ENCODE assay signal across 28 cellular contexts in the genomic region with DNA sequence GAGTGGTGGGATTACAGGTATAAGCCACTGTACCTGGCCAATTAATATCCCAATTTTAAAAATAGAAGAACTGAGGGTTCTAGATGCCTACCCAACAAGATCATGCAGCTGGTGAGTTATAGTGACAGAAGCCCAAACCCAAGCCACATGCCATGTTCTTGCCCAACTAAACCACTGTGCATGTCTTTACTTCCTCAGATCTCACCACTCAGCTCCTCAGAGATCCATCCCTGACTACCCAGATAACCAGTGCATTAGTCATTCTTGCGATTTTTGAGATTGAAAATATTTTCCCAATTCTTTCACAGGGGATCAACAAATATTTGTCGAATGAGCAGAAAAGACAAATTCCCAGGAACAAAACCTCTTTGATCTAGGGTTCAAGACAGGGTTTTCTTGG.
"Had no signal": no experiment of that assay in that cellular context is flagged by ENCODE, and none has a peak within 500 bp of the region (broad histone marks: within the 10 kb centered on the region; RNA-seq: fewer than 3 reads in every experiment).

No MANE protein-coding gene starts in this region.

- H3K27me3 ChIP-seq: ascending aorta, brain microvascular endothelial cell, heart left ventricle, left lung, right atrium auricular region, stomach, thyroid gland, upper lobe of left lung had no signal

- H3K27ac Mint-ChIP-seq: activated naive CD4-positive, alpha-beta T cell treated with anti-CD3 and anti-CD28 coated beads, Interleukin-2, amount 10 ng/mL, durations not matched to agents 7 days and 5 days; activated naive CD8-positive, alpha-beta T cell treated with anti-CD3 and anti-CD28 coated beads, Interleukin-2, amount 10 ng/mL, durations not matched to agents 7 days and 5 days; activated T-helper 1 cell treated with anti-CD3 and anti-CD28 coated beads, Interleukin-12 subunit alpha, Interleukin-12 subunit beta, Interleukin-2, Interleukin-4 antibody, amounts not matched to agents 30 ng/mL and 10 ng/mL and 1 ng/mL, durations not matched to agents 14 hours and 24 hours and 36 hours; effector memory CD8-positive, alpha-beta T cell; natural killer cell treated with Interleukin-12 subunit alpha and Interleukin-12 subunit beta and Interleukin-15 and Interleukin-18, amount 100 ng/mL, for 72 hours; stimulated activated naive B cell treated with anti-CD40 and anti-IgM and Interleukin-4, amounts not matched to agents 10 μg/mL and 1 μg/mL and 100 μg/mL, for 72 hours had no signal

- H3K4me1 Mint-ChIP-seq: activated naive CD4-positive, alpha-beta T cell treated with anti-CD3 and anti-CD28 coated beads, Interleukin-2, amount 10 ng/mL, durations not matched to agents 7 days and 5 days; activated naive CD8-positive, alpha-beta T cell treated with anti-CD3 and anti-CD28 coated beads, Interleukin-2, amount 10 ng/mL, durations not matched to agents 7 days and 5 days; stimulated activated naive B cell treated with anti-CD40 and anti-IgM and Interleukin-4, amounts not matched to agents 10 μg/mL and 1 μg/mL and 100 μg/mL, for 72 hours had no signal

- H3K9me3 ChIP-seq: ascending aorta, lower lobe of right lung, thyroid gland, upper lobe of left lung had no signal

- H3K4me1 ChIP-seq: ascending aorta, heart left ventricle, left lung, lower lobe of right lung, right atrium auricular region, stomach, thyroid gland, upper lobe of left lung had no signal

- H3K36me3 ChIP-seq: ascending aorta, brain microvascular endothelial cell, heart left ventricle, left lung, lower lobe of right lung, right atrium auricular region, stomach, thyroid gland, upper lobe of left lung had no signal

- H3K27ac ChIP-seq: ascending aorta, brain microvascular endothelial cell, coronary artery, dorsolateral prefrontal cortex, heart left ventricle, left lung, lower lobe of right lung, right atrium auricular region, stomach, thyroid gland, upper lobe of left lung, VCaP had no signal

- H3K27me3 Mint-ChIP-seq: activated naive CD4-positive, alpha-beta T cell treated with anti-CD3 and anti-CD28 coated beads, Interleukin-2, amount 10 ng/mL, durations not matched to agents 7 days and 5 days; activated naive CD8-positive, alpha-beta T cell treated with anti-CD3 and anti-CD28 coated beads, Interleukin-2, amount 10 ng/mL, durations not matched to agents 7 days and 5 days; effector memory CD8-positive, alpha-beta T cell; natural killer cell treated with Interleukin-12 subunit alpha and Interleukin-12 subunit beta and Interleukin-15 and Interleukin-18, amount 100 ng/mL, for 72 hours; stimulated activated naive B cell treated with anti-CD40 and anti-IgM and Interleukin-4, amounts not matched to agents 10 μg/mL and 1 μg/mL and 100 μg/mL, for 72 hours had no signal

- H3K4me3 Mint-ChIP-seq: activated naive CD4-positive, alpha-beta T cell treated with anti-CD3 and anti-CD28 coated beads, Interleukin-2, amount 10 ng/mL, durations not matched to agents 7 days and 5 days; activated naive CD8-positive, alpha-beta T cell treated with anti-CD3 and anti-CD28 coated beads, Interleukin-2, amount 10 ng/mL, durations not matched to agents 7 days and 5 days; activated T-helper 1 cell treated with anti-CD3 and anti-CD28 coated beads, Interleukin-12 subunit alpha, Interleukin-12 subunit beta, Interleukin-2, Interleukin-4 antibody, amounts not matched to agents 30 ng/mL and 10 ng/mL and 1 ng/mL, durations not matched to agents 14 hours and 24 hours and 36 hours; effector memory CD8-positive, alpha-beta T cell; natural killer cell treated with Interleukin-12 subunit alpha and Interleukin-12 subunit beta and Interleukin-15 and Interleukin-18, amount 100 ng/mL, for 72 hours; stimulated activated naive B cell treated with anti-CD40 and anti-IgM and Interleukin-4, amounts not matched to agents 10 μg/mL and 1 μg/mL and 100 μg/mL, for 72 hours had no signal

- ATAC-seq: effector memory CD8-positive, alpha-beta T cell; heart left ventricle; left lung; lower lobe of right lung; natural killer cell treated with Interleukin-12 subunit alpha and Interleukin-12 subunit beta and Interleukin-15 and Interleukin-18, amount 100 ng/mL, for 72 hours; stimulated activated naive B cell treated with anti-CD40 and anti-IgM and Interleukin-4, amounts not matched to agents 10 μg/mL and 1 μg/mL and 100 μg/mL, for 72 hours had no signal

- H3K36me3 Mint-ChIP-seq: activated naive CD4-positive, alpha-beta T cell treated with anti-CD3 and anti-CD28 coated beads, Interleukin-2, amount 10 ng/mL, durations not matched to agents 7 days and 5 days; activated naive CD8-positive, alpha-beta T cell treated with anti-CD3 and anti-CD28 coated beads, Interleukin-2, amount 10 ng/mL, durations not matched to agents 7 days and 5 days; natural killer cell treated with Interleukin-12 subunit alpha and Interleukin-12 subunit beta and Interleukin-15 and Interleukin-18, amount 100 ng/mL, for 72 hours had no signal

- DNase-seq: activated CD4-positive, alpha-beta T cell treated with anti-CD3 and anti-CD28 coated beads for 48 hours; activated CD4-positive, alpha-beta T cell treated with anti-CD3 and anti-CD28 coated beads, Interleukin-2, amount 50 U/mL, for 48 hours; activated CD8-positive, alpha-beta memory T cell treated with anti-CD3 and anti-CD28 coated beads for 24 hours; activated effector memory CD4-positive, alpha-beta T cell treated with anti-CD3 and anti-CD28 coated beads, Interleukin-2, amount 50 U/mL, for 16 hours; activated naive CD4-positive, alpha-beta T cell treated with anti-CD3 and anti-CD28 coated beads, Interleukin-2, amount 10 ng/mL, durations not matched to agents 7 days and 5 days; activated naive CD8-positive, alpha-beta T cell treated with anti-CD3 and anti-CD28 coated beads, Interleukin-2, amount 10 ng/mL, durations not matched to agents 7 days and 5 days; activated T-cell treated with anti-CD3 and anti-CD28 coated beads, Interleukin-2, amount 50 U/mL, for 1 hour; brain microvascular endothelial cell; dorsolateral prefrontal cortex; effector memory CD8-positive, alpha-beta T cell; erythroblast; heart left ventricle; left lung; lower lobe of right lung; mesendoderm; stimulated activated CD4-positive, alpha-beta T cell treated with anti-CD3 and anti-CD28 coated beads, Interleukin-15, amount 100 ng/mL, for 24 hours; stimulated activated CD4-positive, alpha-beta T cell treated with anti-CD3 and anti-CD28 coated beads, Interleukin-2, amount 100 ng/mL, for 24 hours; stimulated activated naive B cell treated with anti-CD40 and anti-IgM and Interleukin-4, amounts not matched to agents 10 μg/mL and 1 μg/mL and 100 μg/mL, for 72 hours; stomach; T-helper 9 cell; thyroid gland; upper lobe of left lung had no signal

- H3K4me3 ChIP-seq: ascending aorta, coronary artery, dorsolateral prefrontal cortex, heart left ventricle, left lung, lower lobe of right lung, right atrium auricular region, stomach, thyroid gland, upper lobe of left lung had no signal
